17 cellular contexts compared by ENCODE assay signal in the genomic region with DNA sequence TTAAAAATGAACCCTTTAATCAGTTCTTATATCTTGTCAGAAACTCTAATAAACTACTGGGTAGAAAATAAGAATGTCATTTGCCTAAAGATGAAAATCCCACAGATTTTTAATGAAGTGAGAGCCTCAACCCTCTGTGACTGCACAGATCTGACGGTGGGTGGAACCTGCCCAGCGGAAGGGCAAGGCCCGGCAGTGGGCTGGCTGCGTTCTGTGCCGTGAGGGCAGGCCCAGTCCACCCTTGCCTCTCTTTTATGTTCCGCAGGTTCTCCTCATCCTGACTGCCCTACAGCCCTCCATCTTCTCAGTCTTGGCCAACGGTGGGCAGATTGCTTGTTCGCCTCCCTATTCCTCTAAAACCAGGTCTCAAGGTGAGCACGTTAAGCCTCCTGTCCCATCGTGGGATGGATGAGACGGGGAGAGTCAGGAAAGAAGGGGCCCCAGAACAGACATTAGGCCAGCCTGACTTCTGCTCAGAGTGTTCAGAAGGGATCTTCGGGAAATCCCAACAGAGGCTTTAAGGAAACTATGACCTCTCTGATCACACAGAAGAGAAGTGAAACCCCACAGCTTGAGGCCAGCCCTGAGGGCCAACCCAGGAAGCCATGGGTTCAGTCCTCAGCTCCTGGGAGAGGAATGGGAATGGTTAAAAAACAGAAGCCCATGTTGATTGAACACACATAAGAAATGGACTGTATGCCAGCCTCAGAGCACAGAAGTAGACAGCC. TPM values are rescaled to one million over a fixed set of nuclear protein-coding genes. Genes with fewer than 3 reads are reported as not detected.
A peak's percentile ranks its signal among the peaks of the same experiment; 100 is the strongest.
DNase-seq lines count a peak whose midpoint lies in the region; ATAC-seq and TF ChIP-seq lines count a peak whose summit lies in the region.
"Had no signal": no experiment of that assay in that cellular context is flagged by ENCODE, and none has a peak within 500 bp of the region (broad histone marks: within the 10 kb centered on the region; RNA-seq: fewer than 3 reads in every experiment).

No MANE protein-coding gene starts in this region.

- H3K4me3 ChIP-seq in upper lobe of right lung (no peak overlapping the region), colonic mucosa (no peak overlapping the region)
- H3K4me3 ChIP-seq: left lung, neural progenitor cell, right atrium auricular region, SJSA1 had no signal

- no peaks in the 10 kb centered on the region for H3K27me3 Mint-ChIP-seq in activated T-cell treated with anti-CD3 and anti-CD28 coated beads, Interleukin-2, amount 50 U/mL, for 72 hours (ENCODE audit: low read depth)
- no peaks in the 10 kb centered on the region for H3K27me3 Mint-ChIP-seq in activated naive CD8-positive, alpha-beta T cell treated with anti-CD3 and anti-CD28 coated beads, Interleukin-2, amount 50 U/mL, for 24 hours
- no peaks in the 10 kb centered on the region for H3K27me3 Mint-ChIP-seq in type B pancreatic cell

- H3K9me3 ChIP-seq in upper lobe of right lung (no peaks in the 10 kb centered on the region), colonic mucosa (no peaks in the 10 kb centered on the region)
- H3K9me3 ChIP-seq: left lung, right atrium auricular region, SJSA1 had no signal

- TF ChIP-seq CTCF in upper lobe of right lung (IDR thresholded peaks at IDR 0.05) (no peak), type B pancreatic cell (conservative IDR thresholded peaks at IDR 0.05) (no peak), colonic mucosa (IDR thresholded peaks at IDR 0.05) (no peak)

- peak overlapping the region in 1 of 2 donors; percentile 52 for H3K4me3 Mint-ChIP-seq in activated T-cell treated with anti-CD3 and anti-CD28 coated beads, Interleukin-2, amount 50 U/mL, for 72 hours
- H3K4me3 Mint-ChIP-seq in activated naive CD8-positive, alpha-beta T cell treated with anti-CD3 and anti-CD28 coated beads, Interleukin-2, amount 50 U/mL, for 24 hours, result no peak overlapping the region
- H3K4me3 Mint-ChIP-seq in type B pancreatic cell, result no peak overlapping the region
- H3K4me3 Mint-ChIP-seq: brain had no signal

- intact Hi-C loops in upper lobe of right lung (cut with DNase I) (no loop called here), cardiac septum (cut with DNase I) (no loop called here), colonic mucosa (cut with DNase I) (no loop called here)

- H3K27me3 ChIP-seq in upper lobe of right lung (no peaks in the 10 kb centered on the region), colonic mucosa (no peaks in the 10 kb centered on the region)
- H3K27me3 ChIP-seq: left lung, neural progenitor cell, right atrium auricular region, SJSA1 had no signal

- no peak overlapping the region for H3K27ac ChIP-seq in upper lobe of right lung
- no peak overlapping the region for H3K27ac ChIP-seq in colonic mucosa
- H3K27ac ChIP-seq: left lung, neural progenitor cell, right atrium auricular region, SJSA1 had no signal

- H3K27ac Mint-ChIP-seq in activated T-cell treated with anti-CD3 and anti-CD28 coated beads, Interleukin-2, amount 50 U/mL, for 72 hours, result peak overlapping the region; percentile 41
- H3K27ac Mint-ChIP-seq in activated naive CD8-positive, alpha-beta T cell treated with anti-CD3 and anti-CD28 coated beads, Interleukin-2, amount 50 U/mL, for 24 hours, result peak overlapping the region; percentile 20
- no peak overlapping the region for H3K27ac Mint-ChIP-seq in type B pancreatic cell
- H3K27ac Mint-ChIP-seq: brain, neural progenitor cell had no signal

- H3K36me3 ChIP-seq in upper lobe of right lung (peaks cover 9% of the 10 kb centered on the region), colonic mucosa (no peaks in the 10 kb centered on the region)
- H3K36me3 ChIP-seq: neural progenitor cell had no signal

- no peak for DNase-seq in activated T-cell treated with anti-CD3 and anti-CD28 coated beads, Interleukin-2, amount 50 U/mL, for 72 hours
- DNase-seq in activated T-cell treated with anti-CD3 and anti-CD28 coated beads for 4 hours (no peak), upper lobe of right lung (no peak), type B pancreatic cell (ENCODE audit: extremely low spot score, unreplicated experiment) (no peak), cardiac septum (ENCODE audit: low spot score) (no peak), colonic mucosa (no peak)
- no peak for DNase-seq in activated naive CD8-positive, alpha-beta T cell treated with anti-CD3 and anti-CD28 coated beads, Interleukin-2, amount 50 U/mL, for 24 hours
- DNase-seq: ACHN, GF-D8, left lung, NCI-H2171 treated with DMSO at 0.1 percent for 48 hours had no signal

- no peaks in the 10 kb centered on the region for H3K9me3 Mint-ChIP-seq in activated T-cell treated with anti-CD3 and anti-CD28 coated beads, Interleukin-2, amount 50 U/mL, for 72 hours
- H3K9me3 Mint-ChIP-seq in activated naive CD8-positive, alpha-beta T cell treated with anti-CD3 and anti-CD28 coated beads, Interleukin-2, amount 50 U/mL, for 24 hours, result no peaks in the 10 kb centered on the region
- no peaks in the 10 kb centered on the region for H3K9me3 Mint-ChIP-seq in type B pancreatic cell
- H3K9me3 Mint-ChIP-seq: brain, neural progenitor cell had no signal

- no peak overlapping the region for H3K9ac ChIP-seq in colonic mucosa (ENCODE audit: low read depth in 2 of 2, low read length in 2 of 2)
- H3K9ac ChIP-seq: neural progenitor cell had no signal

- H3K4me1 Mint-ChIP-seq in activated T-cell treated with anti-CD3 and anti-CD28 coated beads, Interleukin-2, amount 50 U/mL, for 72 hours (ENCODE audit: low read depth), result peaks cover 20% of the 10 kb centered on the region
- H3K4me1 Mint-ChIP-seq in activated naive CD8-positive, alpha-beta T cell treated with anti-CD3 and anti-CD28 coated beads, Interleukin-2, amount 50 U/mL, for 24 hours, result peaks cover 17% of the 10 kb centered on the region
- no peaks in the 10 kb centered on the region for H3K4me1 Mint-ChIP-seq in type B pancreatic cell (ENCODE audit: unreplicated experiment)
- H3K4me1 Mint-ChIP-seq: brain, neural progenitor cell had no signal

- no peaks in the 10 kb centered on the region for H3K36me3 Mint-ChIP-seq in activated T-cell treated with anti-CD3 and anti-CD28 coated beads, Interleukin-2, amount 50 U/mL, for 72 hours (ENCODE audit: insufficient read depth in 2 of 2)
- peaks cover 3% of the 10 kb centered on the region for H3K36me3 Mint-ChIP-seq in activated naive CD8-positive, alpha-beta T cell treated with anti-CD3 and anti-CD28 coated beads, Interleukin-2, amount 50 U/mL, for 24 hours (ENCODE audit: low read depth)
- H3K36me3 Mint-ChIP-seq in type B pancreatic cell, result peaks cover 9% of the 10 kb centered on the region
- H3K36me3 Mint-ChIP-seq: neural progenitor cell had no signal

- H3K4me1 ChIP-seq in upper lobe of right lung, result no peaks in the 10 kb centered on the region
- H3K4me1 ChIP-seq in colonic mucosa, result no peaks in the 10 kb centered on the region
- H3K4me1 ChIP-seq: neural progenitor cell had no signal

- ATAC-seq in activated T-cell treated with anti-CD3 and anti-CD28 coated beads, Interleukin-2, amount 50 U/mL, for 72 hours (replicated peaks in 1 of 2), result peak; percentile 42 to 75
- peak; percentile 53 for ATAC-seq in HG02678 (IDR thresholded peaks at IDR 0.05; ENCODE audit: unreplicated experiment)
- ATAC-seq in activated naive CD8-positive, alpha-beta T cell treated with anti-CD3 and anti-CD28 coated beads, Interleukin-2, amount 50 U/mL, for 24 hours, result peak; percentile 77
- ATAC-seq in upper lobe of right lung, result peak; percentile 49
- ATAC-seq: left lung had no signal

RNA-seq across cellular contexts. Expression of a gene that starts 16.0 kb away (rescaled TPM):
- total RNA-seq in activated T-cell treated with anti-CD3 and anti-CD28 coated beads, Interleukin-2, amount 50 U/mL, for 72 hours, result not detected
- total RNA-seq in upper lobe of right lung (not detected), type B pancreatic cell (ENCODE audit: low replicate concordance) (3.7 and 4.7 TPM in 2 replicates), cardiac septum (0.51 TPM), colonic mucosa (10 to 100 TPM in 1 of 2 donors, 1 to 10 TPM in 1; 2.1 to 65.1 TPM)
- total RNA-seq: SJSA1, urinary bladder had no signal

RNA-seq across cellular contexts. Expression of a gene that starts 21.1 kb away (rescaled TPM):
- total RNA-seq in activated T-cell treated with anti-CD3 and anti-CD28 coated beads, Interleukin-2, amount 50 U/mL, for 72 hours, result not detected
- total RNA-seq in upper lobe of right lung, result not detected
- 0.85 TPM in 1 of 2 replicates, not detected in the other for total RNA-seq in type B pancreatic cell (ENCODE audit: low replicate concordance)
- 0.24 TPM for total RNA-seq in cardiac septum
- total RNA-seq in colonic mucosa, result not detected
- total RNA-seq: right atrium auricular region, SJSA1, urinary bladder had no signal

RNA-seq across cellular contexts. Expression of a gene that starts 55.2 kb away (rescaled TPM):
- total RNA-seq in activated T-cell treated with anti-CD3 and anti-CD28 coated beads, Interleukin-2, amount 50 U/mL, for 72 hours, result 10 to 100 TPM; 52.0 to 56.9 TPM
- 58.4 TPM for total RNA-seq in upper lobe of right lung
- total RNA-seq in type B pancreatic cell (ENCODE audit: low replicate concordance), result 39.0 and 50.8 TPM in 2 replicates
- total RNA-seq in cardiac septum, result 116 TPM
- 10 to 100 TPM; 56.1 to 61.5 TPM for total RNA-seq in colonic mucosa
